In the genomic region with DNA sequence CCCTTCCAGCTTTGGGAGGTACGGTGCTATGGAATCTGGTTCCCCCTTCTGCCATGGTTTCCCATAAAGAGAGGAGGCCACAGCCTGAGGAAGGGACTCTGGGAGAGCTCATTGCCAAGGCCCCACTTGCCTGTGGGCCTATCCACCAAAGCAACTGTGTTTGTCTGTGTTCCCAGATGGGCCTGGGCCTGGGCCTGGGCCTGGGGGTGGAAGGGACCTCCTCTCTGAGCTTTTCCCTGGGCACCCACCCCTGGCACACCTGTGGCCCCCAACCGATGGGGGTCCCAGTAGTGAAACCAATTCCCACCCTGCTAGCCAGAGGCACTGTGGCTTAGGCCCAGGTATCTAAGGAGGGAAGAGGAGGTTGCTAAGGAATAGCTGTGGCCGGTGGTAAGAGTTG, we compare ENCODE assay signal across 21 cellular contexts. TPM values are rescaled to one million over a fixed set of nuclear protein-coding genes. Genes with fewer than 3 reads are reported as not detected.
DNase-seq lines count a peak whose midpoint lies in the region; ATAC-seq and TF ChIP-seq lines count a peak whose summit lies in the region.
"Had no signal": no experiment of that assay in that cellular context is flagged by ENCODE, and none has a peak within 500 bp of the region (broad histone marks: within the 10 kb centered on the region; RNA-seq: fewer than 3 reads in every experiment).

No MANE protein-coding gene starts in this region.

- no peaks in the 10 kb centered on the region for H3K9me3 ChIP-seq in CD4-positive, alpha-beta T cell (ENCODE audit: control insufficient read depth, low read length)
- H3K9me3 ChIP-seq in Peyer's patch: no peaks in the 10 kb centered on the region
- H3K9me3 ChIP-seq: colonic mucosa, heart right ventricle had no signal

- POLR2A ChIA-PET in CD4-positive, alpha-beta T cell (lab: Charles Lee): interaction anchor here (2.0 to 7.2 kb wide), 2 partner anchors 8 to 14 kb away, joined by 10 to 66 read pairs; no protein-coding TSS in a partner anchor

- peak overlapping the region; percentile 4 for H3K27ac ChIP-seq in CD4-positive, alpha-beta T cell (ENCODE audit: low read depth, low read length)
- peak overlapping the region in 1 of 4 donors; percentile 97 for H3K27ac ChIP-seq in Peyer's patch
- H3K27ac ChIP-seq: colonic mucosa, heart right ventricle had no signal

- DNase-seq in CD14-positive monocyte (ENCODE audit: low spot score) (no peak), natural killer cell (no peak), Peyer's patch (no peak), amniotic stem cell (lab: John Stamatoyannopoulos, UW) (no peak), hepatic stellate cell (ENCODE audit: low spot score) (no peak), osteocyte (ENCODE audit: extremely low spot score, unreplicated experiment) (no peak)
- DNase-seq in CD4-positive, alpha-beta T cell: no peak
- peak; percentile 7 for DNase-seq in activated naive CD8-positive, alpha-beta T cell treated with anti-CD3 and anti-CD28 coated beads, Interleukin-2, amount 50 U/mL, for 24 hours
- DNase-seq: activated naive CD4-positive, alpha-beta T cell treated with anti-CD3 and anti-CD28 coated beads, Interleukin-2, amount 10 ng/mL, durations not matched to agents 7 days and 5 days; AML-193; colonic mucosa; heart right ventricle; NCI-H1417 treated with DMSO at 0.1 percent for 48 hours; NCI-H2171; NCI-H526 treated with DMSO at 0.1 percent for 48 hours; SIG-M5 had no signal

- H3K36me3 Mint-ChIP-seq in CD14-positive monocyte (peaks cover 3 to 4% of the 10 kb centered on the region in 2 donors), natural killer cell (no peaks in the 10 kb centered on the region), osteocyte (ENCODE audit: unreplicated experiment) (no peaks in the 10 kb centered on the region)
- H3K36me3 Mint-ChIP-seq in CD4-positive, alpha-beta T cell (ENCODE audit: low read depth): peaks cover 17% of the 10 kb centered on the region
- peaks cover 1% of the 10 kb centered on the region for H3K36me3 Mint-ChIP-seq in activated naive CD8-positive, alpha-beta T cell treated with anti-CD3 and anti-CD28 coated beads, Interleukin-2, amount 50 U/mL, for 24 hours (ENCODE audit: low read depth)
- H3K36me3 Mint-ChIP-seq: activated naive CD4-positive, alpha-beta T cell treated with anti-CD3 and anti-CD28 coated beads, Interleukin-2, amount 10 ng/mL, durations not matched to agents 7 days and 5 days had no signal

- peak overlapping the region in 5 of 7 donors; percentile 80 to 99 (median 92) for H3K27ac Mint-ChIP-seq in CD14-positive monocyte
- H3K27ac Mint-ChIP-seq in CD4-positive, alpha-beta T cell: peak overlapping the region; percentile 98
- no peak overlapping the region for H3K27ac Mint-ChIP-seq in activated naive CD8-positive, alpha-beta T cell treated with anti-CD3 and anti-CD28 coated beads, Interleukin-2, amount 50 U/mL, for 24 hours
- H3K27ac Mint-ChIP-seq in natural killer cell: peak overlapping the region; percentile 50 to 80
- H3K27ac Mint-ChIP-seq in osteocyte (ENCODE audit: unreplicated experiment): no peak overlapping the region

- H3K4me1 Mint-ChIP-seq in CD14-positive monocyte (peaks cover 54% of the 10 kb centered on the region), natural killer cell (peaks cover 9 to 51% of the 10 kb centered on the region in 2 donors), osteocyte (ENCODE audit: unreplicated experiment) (no peaks in the 10 kb centered on the region)
- peaks cover 82% of the 10 kb centered on the region for H3K4me1 Mint-ChIP-seq in CD4-positive, alpha-beta T cell (ENCODE audit: low read depth)
- peaks cover 83% of the 10 kb centered on the region for H3K4me1 Mint-ChIP-seq in activated naive CD8-positive, alpha-beta T cell treated with anti-CD3 and anti-CD28 coated beads, Interleukin-2, amount 50 U/mL, for 24 hours

- H3K9me3 Mint-ChIP-seq in CD14-positive monocyte (no peaks in the 10 kb centered on the region), natural killer cell (no peaks in the 10 kb centered on the region), osteocyte (ENCODE audit: unreplicated experiment) (no peaks in the 10 kb centered on the region)
- H3K9me3 Mint-ChIP-seq in CD4-positive, alpha-beta T cell: no peaks in the 10 kb centered on the region
- no peaks in the 10 kb centered on the region for H3K9me3 Mint-ChIP-seq in activated naive CD8-positive, alpha-beta T cell treated with anti-CD3 and anti-CD28 coated beads, Interleukin-2, amount 50 U/mL, for 24 hours
- H3K9me3 Mint-ChIP-seq: activated naive CD4-positive, alpha-beta T cell treated with anti-CD3 and anti-CD28 coated beads, Interleukin-2, amount 10 ng/mL, durations not matched to agents 7 days and 5 days; T-helper 1 cell treated with Interleukin-12 subunit alpha and Interleukin-12 subunit beta and Interleukin-4 antibody, amounts not matched to agents 30 μg/mL and 1 μg/mL, for 36 hours had no signal

- peaks cover 0 to 31% (median 29%) of the 10 kb centered on the region in 4 donors for H3K4me1 ChIP-seq in Peyer's patch
- H3K4me1 ChIP-seq: colonic mucosa had no signal

- intact Hi-C loops in CD14-positive monocyte (cut with micrococcal nuclease): no loop called here
- intact Hi-C loops in CD4-positive, alpha-beta T cell (cut with DNase I, micrococcal nuclease): no loop called here
- intact Hi-C loops in natural killer cell (cut with micrococcal nuclease): no loop called here

- no peak for ATAC-seq in CD4-positive, alpha-beta T cell (ENCODE audit: poor library complexity)
- no peak for ATAC-seq in activated naive CD8-positive, alpha-beta T cell treated with anti-CD3 and anti-CD28 coated beads, Interleukin-2, amount 50 U/mL, for 24 hours
- no peak for ATAC-seq in natural killer cell
- ATAC-seq: heart right ventricle had no signal

- H3K4me3 Mint-ChIP-seq in CD14-positive monocyte: no peak overlapping the region
- no peak overlapping the region for H3K4me3 Mint-ChIP-seq in CD4-positive, alpha-beta T cell
- H3K4me3 Mint-ChIP-seq in activated naive CD8-positive, alpha-beta T cell treated with anti-CD3 and anti-CD28 coated beads, Interleukin-2, amount 50 U/mL, for 24 hours: no peak overlapping the region
- H3K4me3 Mint-ChIP-seq in natural killer cell: no peak overlapping the region
- no peak overlapping the region for H3K4me3 Mint-ChIP-seq in osteocyte (ENCODE audit: unreplicated experiment)
- H3K4me3 Mint-ChIP-seq: activated naive CD4-positive, alpha-beta T cell treated with anti-CD3 and anti-CD28 coated beads, Interleukin-2, amount 10 ng/mL, durations not matched to agents 7 days and 5 days; T-helper 1 cell treated with Interleukin-12 subunit alpha and Interleukin-12 subunit beta and Interleukin-4 antibody, amounts not matched to agents 30 μg/mL and 1 μg/mL, for 36 hours had no signal

- no peak for TF ChIP-seq POLR2A in Peyer's patch (IDR thresholded peaks at IDR 0.05)

- peaks cover 3 to 5% (median 4%) of the 10 kb centered on the region in 3 donors for H3K27me3 Mint-ChIP-seq in CD14-positive monocyte (ENCODE audit: low read depth in 3 of 3)
- no peaks in the 10 kb centered on the region for H3K27me3 Mint-ChIP-seq in CD4-positive, alpha-beta T cell
- peaks cover 2% of the 10 kb centered on the region for H3K27me3 Mint-ChIP-seq in activated naive CD8-positive, alpha-beta T cell treated with anti-CD3 and anti-CD28 coated beads, Interleukin-2, amount 50 U/mL, for 24 hours
- no peaks in the 10 kb centered on the region for H3K27me3 Mint-ChIP-seq in natural killer cell (ENCODE audit: low read depth in 2 of 2)
- H3K27me3 Mint-ChIP-seq in osteocyte (ENCODE audit: unreplicated experiment): no peaks in the 10 kb centered on the region
- H3K27me3 Mint-ChIP-seq: activated naive CD4-positive, alpha-beta T cell treated with anti-CD3 and anti-CD28 coated beads, Interleukin-2, amount 10 ng/mL, durations not matched to agents 7 days and 5 days had no signal

- no peaks in the 10 kb centered on the region for H3K27me3 ChIP-seq in CD4-positive, alpha-beta T cell (ENCODE audit: control insufficient read depth, insufficient read depth, low read length)
- H3K27me3 ChIP-seq in Peyer's patch: no peaks in the 10 kb centered on the region
- H3K27me3 ChIP-seq: colonic mucosa, heart right ventricle had no signal

- H3K4me3 ChIP-seq in Peyer's patch: no peak overlapping the region
- H3K4me3 ChIP-seq: colonic mucosa, heart right ventricle, lung had no signal

- H3K36me3 ChIP-seq in Peyer's patch: no peaks in the 10 kb centered on the region
- H3K36me3 ChIP-seq: colonic mucosa, heart right ventricle had no signal

- CTCF ChIA-PET in CD4-positive, alpha-beta T cell (lab: Charles Lee): interaction anchor here (1.1 to 15.2 kb wide), 3 partner anchors 25 to 33 kb away, joined by 3 to 229 read pairs (median 5); no protein-coding TSS in a partner anchor

- TF ChIP-seq CTCF in CD14-positive monocyte (IDR thresholded peaks at IDR 0.05) (no peak), natural killer cell (IDR thresholded peaks at IDR 0.05) (no peak), Peyer's patch (IDR thresholded peaks at IDR 0.05) (no peak), osteocyte (IDR thresholded peaks at IDR 0.05) (no peak)
- no peak for TF ChIP-seq CTCF in CD4-positive, alpha-beta T cell (IDR thresholded peaks at IDR 0.05)

RNA-seq across cellular contexts. Expression of gene DUSP2, which starts 4.8 kb away (rescaled TPM):
- 10 to 100 TPM; 48.4 to 66.1 TPM for polyA plus RNA-seq in CD14-positive monocyte
- total RNA-seq in CD4-positive, alpha-beta T cell: 100 to 1,000 TPM; 728 to 730 TPM
- total RNA-seq in natural killer cell: 100 to 1,000 TPM; 300 to 564 (median 432) TPM
- total RNA-seq in Peyer's patch: 10 to 100 TPM in 1 of 4 donors, 1 to 10 TPM in 3; 2.7 to 28.1 (median 5.6) TPM
- 0.68 and 0.78 TPM in 2 replicates for total RNA-seq in osteocyte

RNA-seq across cellular contexts. Expression of gene ASTL, which starts 11.7 kb away (rescaled TPM):
- not detected for polyA plus RNA-seq in CD14-positive monocyte
- total RNA-seq in CD4-positive, alpha-beta T cell: 1 to 10 TPM; 5.0 to 6.5 TPM
- 10 to 100 TPM in 1 of 3 donors, 1 to 10 TPM in 2; 5.5 to 11.3 (median 8.8) TPM for total RNA-seq in natural killer cell
- not detected for total RNA-seq in Peyer's patch
- not detected in 2 replicates for total RNA-seq in osteocyte
- total RNA-seq: H4, heart right ventricle, lung, skeletal muscle tissue had no signal

RNA-seq across cellular contexts. Expression of gene ADRA2B, which starts 33.6 kb away (rescaled TPM):
- not detected for polyA plus RNA-seq in CD14-positive monocyte
- under 1 TPM; 0.52 to 0.84 TPM for total RNA-seq in CD4-positive, alpha-beta T cell
- total RNA-seq in natural killer cell (1 to 10 TPM in 1 of 3 donors, under 1 TPM in 2; 0.18 to 1.3 (median 0.38) TPM), Peyer's patch (under 1 TPM in 3 of 4 donors, not detected in 1; 0.28 to 0.67 (median 0.53) TPM), osteocyte (not detected in 2 replicates)
- total RNA-seq: H4, M059J had no signal

RNA-seq across cellular contexts. Expression of gene STARD7, which starts 58.6 kb away (rescaled TPM):
- 100 to 1,000 TPM; 172 to 179 TPM for polyA plus RNA-seq in CD14-positive monocyte
- total RNA-seq in CD4-positive, alpha-beta T cell: 10 to 100 TPM; 57.4 to 58.6 TPM
- total RNA-seq in natural killer cell: 100 to 1,000 TPM in 1 of 3 donors, 10 to 100 TPM in 2; 62.6 to 106 (median 86.1) TPM
- 100 to 1,000 TPM in 3 of 4 donors, 10 to 100 TPM in 1; 78.4 to 120 (median 112) TPM for total RNA-seq in Peyer's patch
- total RNA-seq in osteocyte: 80.2 and 94.1 TPM in 2 replicates

Comparison
In these comparisons a context has a peak if more than half of its experiments do, and no peak if none do; other contexts are left out.
1. H3K27ac Mint-ChIP-seq: peak in CD14-positive monocyte (5 of 7), CD4-positive, alpha-beta T cell (single experiment) and natural killer cell (2 of 2); none in activated naive CD8-positive, alpha-beta T cell treated with anti-CD3 and anti-CD28 coated beads, Interleukin-2, amount 50 U/mL, for 24 hours (single experiment) and osteocyte (single experiment).
2. RNA of gene DUSP2, which starts 4.8 kb away (total RNA-seq): 728 to 730 TPM in CD4-positive, alpha-beta T cell and 300 to 564 TPM in natural killer cell; 2.7 to 28.1 TPM in Peyer's patch and 0.68 to 0.78 TPM in osteocyte; every median in the first group is over 10 times any median in the second.